In the genomic region with DNA sequence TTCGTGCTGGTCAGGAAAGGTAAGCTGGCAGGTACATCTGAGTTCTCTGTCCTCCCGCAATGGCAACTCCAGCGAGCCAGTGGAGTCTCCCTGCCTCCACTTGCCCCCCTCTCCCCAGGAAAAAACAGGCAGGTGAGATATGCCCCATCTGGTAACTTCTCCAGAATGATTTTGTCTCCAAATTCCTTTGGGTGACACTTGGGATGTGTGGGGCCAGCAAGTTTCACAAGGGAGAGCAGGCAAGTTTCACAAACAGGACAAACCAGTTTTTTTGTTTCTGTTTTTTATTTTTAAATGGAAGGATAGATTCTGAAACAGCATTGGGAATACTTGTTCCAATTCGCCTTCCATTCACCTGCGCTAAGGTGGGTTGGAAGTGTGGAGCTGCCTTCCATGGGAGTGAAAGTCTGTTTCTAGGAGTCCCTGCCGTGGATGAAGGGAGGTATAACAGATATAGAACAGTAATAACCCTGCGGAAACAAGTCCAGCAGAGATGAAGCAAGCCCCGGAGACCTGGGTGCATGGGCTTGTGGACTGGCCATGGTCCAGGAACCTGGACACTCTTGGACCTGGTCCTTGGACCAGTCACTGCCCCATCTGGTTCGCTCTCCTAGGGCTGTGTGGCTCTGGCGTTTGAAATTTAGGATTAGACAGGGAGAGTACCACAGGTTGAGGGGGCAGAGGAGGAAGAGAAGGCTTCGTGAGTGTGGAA, we compare ENCODE assay signal across 20 cellular contexts. TPM values are rescaled to one million over a fixed set of nuclear protein-coding genes. Genes with fewer than 3 reads are reported as not detected.
A peak's percentile ranks its signal among the peaks of the same experiment; 100 is the strongest.
DNase-seq lines count a peak whose midpoint lies in the region; ATAC-seq lines count a peak whose summit lies in the region.
"Had no signal": no experiment of that assay in that cellular context is flagged by ENCODE, and none has a peak within 500 bp of the region (broad histone marks: within the 10 kb centered on the region; RNA-seq: fewer than 3 reads in every experiment).

No MANE protein-coding gene starts in this region.

- no peak overlapping the region for H3K27ac ChIP-seq in mesenchymal stem cell (ENCODE audit: low read length, poor library complexity, severe bottlenecking)
- H3K27ac ChIP-seq: ovary, tibial nerve had no signal

- H3K4ac ChIP-seq in mesenchymal stem cell (ENCODE audit: low read depth in 1 of 2, low read length in 2 of 2) = no peak overlapping the region

- ATAC-seq in GM18907 (IDR thresholded peaks at IDR 0.05; ENCODE audit: unreplicated experiment) = no peak
- ATAC-seq: activated CD8-positive, alpha-beta T cell treated with anti-CD3 and anti-CD28 coated beads, Interleukin-2, amount 10 ng/mL, durations not matched to agents 7 days and 5 days; activated T-cell treated with anti-CD3 and anti-CD28 coated beads, Interleukin-2, amount 50 U/mL, for 72 hours; K562; Panc1 had no signal

- peaks cover 12% of the 10 kb centered on the region for H3K4me1 ChIP-seq in mesenchymal stem cell (ENCODE audit: control insufficient read depth, insufficient read depth, low read depth, low read length)

- no peak overlapping the region for H3K14ac ChIP-seq in mesenchymal stem cell (ENCODE audit: low read length in 2 of 2)

- no peak overlapping the region for H3K18ac ChIP-seq in mesenchymal stem cell (ENCODE audit: low read depth in 1 of 2, low read length in 2 of 2)

- no peaks in the 10 kb centered on the region for H3K9me3 ChIP-seq in mesenchymal stem cell (ENCODE audit: control insufficient read depth, low read length)
- H3K9me3 ChIP-seq: ovary, SK-N-SH, tibial nerve had no signal

- H4K91ac ChIP-seq in mesenchymal stem cell (ENCODE audit: low read length) = no peak overlapping the region

- no peak overlapping the region for H2AFZ ChIP-seq in mesenchymal stem cell (ENCODE audit: low read depth, low read length)

- peak overlapping the region; percentile 9 for H2BK15ac ChIP-seq in mesenchymal stem cell (ENCODE audit: low read depth, poor library complexity, severe bottlenecking)

- H2AK5ac ChIP-seq in mesenchymal stem cell (ENCODE audit: low read length, severe bottlenecking) = no peak overlapping the region

- no peak overlapping the region for H3K4me2 ChIP-seq in mesenchymal stem cell (ENCODE audit: low read length, poor library complexity, severe bottlenecking)
- H3K4me2 ChIP-seq: SK-N-SH had no signal

- no peak overlapping the region for H2BK12ac ChIP-seq in mesenchymal stem cell (ENCODE audit: low read length in 2 of 2)

- H3K79me1 ChIP-seq in mesenchymal stem cell (replicated peaks; ENCODE audit: low read length, poor library complexity, severe bottlenecking) = no peaks in the 10 kb centered on the region

- H3K27me3 ChIP-seq in mesenchymal stem cell (ENCODE audit: control insufficient read depth in 1 of 2, insufficient read depth in 1 of 2, low read length in 2 of 2) = no peaks in the 10 kb centered on the region
- H3K27me3 ChIP-seq: ovary, tibial nerve had no signal

- H3K23ac ChIP-seq in mesenchymal stem cell (ENCODE audit: low read length in 2 of 2) = no peak overlapping the region

- H3K36me3 ChIP-seq in mesenchymal stem cell (ENCODE audit: control insufficient read depth in 1 of 2, insufficient read depth in 2 of 2, low read depth in 1 of 2, low read length in 2 of 2) = no peaks in the 10 kb centered on the region
- H3K36me3 ChIP-seq: ovary, tibial nerve had no signal

- H2BK5ac ChIP-seq in mesenchymal stem cell (ENCODE audit: low read depth, low read length, poor library complexity, severe bottlenecking) = no peak overlapping the region

- 96% methylated on average over 11 of the region's 11 CpGs for WGBS in mesenchymal stem cell

- DNase-seq in activated CD8-positive, alpha-beta memory T cell treated with anti-CD3 and anti-CD28 coated beads for 24 hours = peak; percentile 19
- no peak for DNase-seq in activated CD8-positive, alpha-beta memory T cell treated with anti-CD3 and anti-CD28 coated beads, Interleukin-2, amount 50 U/mL, for 4 hours
- DNase-seq in cerebellar cortex (ENCODE audit: low spot score) = peak; percentile 70
- DNase-seq in mesenchymal stem cell = no peak
- DNase-seq in stimulated activated CD4-positive, alpha-beta T cell treated with anti-CD3 and anti-CD28 coated beads, Interleukin-4, amount 100 ng/mL, for 1 hour = no peak
- no peak for DNase-seq in cortex of kidney (lab: John Stamatoyannopoulos, UW)
- no peak for DNase-seq in UCSD-AML1 (lab: John Stamatoyannopoulos, UW; ENCODE audit: unreplicated experiment)
- DNase-seq: activated CD4-positive, CD25-positive, alpha-beta regulatory T cell; activated CD8-positive, alpha-beta T cell treated with anti-CD3 and anti-CD28 coated beads, Interleukin-2, amount 10 ng/mL, durations not matched to agents 7 days and 5 days; activated T-cell treated with anti-CD3 and anti-CD28 coated beads, Interleukin-2, amount 50 U/mL, for 72 hours; MV-4-11; naive B cell; NCI-H187 treated with DMSO at 0.1 percent for 48 hours; ovary; SK-N-SH; stimulated activated naive CD4-positive, alpha-beta T cell treated with Interleukin-2 at 50 U/mL for 16 hours had no signal

- H4K8ac ChIP-seq in mesenchymal stem cell (ENCODE audit: low read length) = no peak overlapping the region

- H3K4me3 ChIP-seq in mesenchymal stem cell (ENCODE audit: insufficient read depth in 1 of 2, low read depth in 1 of 2, low read length in 2 of 2) = no peak overlapping the region
- H3K4me3 ChIP-seq: K562, ovary, tibial nerve had no signal

- H3K9ac ChIP-seq in mesenchymal stem cell (ENCODE audit: low read length) = no peak overlapping the region
- H3K9ac ChIP-seq: SK-N-SH had no signal

- no peak overlapping the region for H2BK120ac ChIP-seq in mesenchymal stem cell (ENCODE audit: low read depth, low read length)

RNA-seq across cellular contexts. Expression of a gene that starts 22.9 kb away (rescaled TPM):
- polyA plus RNA-seq in mesenchymal stem cell (2013, experiment 1 of 2) = 6.7 TPM
- polyA plus RNA-seq in mesenchymal stem cell (2013, experiment 2 of 2) = 6.7 TPM

Comparison
In these comparisons a context has a peak if more than half of its experiments do, and no peak if none do; other contexts are left out.
1. DNase-seq: peak in activated CD8-positive, alpha-beta memory T cell treated with anti-CD3 and anti-CD28 coated beads for 24 hours (single experiment) and cerebellar cortex (single experiment); none in activated CD8-positive, alpha-beta memory T cell treated with anti-CD3 and anti-CD28 coated beads, Interleukin-2, amount 50 U/mL, for 4 hours (single experiment), mesenchymal stem cell (single experiment), stimulated activated CD4-positive, alpha-beta T cell treated with anti-CD3 and anti-CD28 coated beads, Interleukin-4, amount 100 ng/mL, for 1 hour (single experiment), cortex of kidney (single experiment) and UCSD-AML1 (single experiment).